ENCODE assay signal across 33 cellular contexts in genomic region chr4:3667258-3667657, GRCh38.
"Had no signal": no experiment of that assay in that cellular context is flagged by ENCODE, and none has a peak within 500 bp of the region (broad histone marks: within the 10 kb centered on the region; RNA-seq: fewer than 3 reads in every experiment).

No MANE protein-coding gene starts in this region.

- FAIRE-seq: astrocyte, frontal cortex, TTC549 had no signal

- H3K27me3 Mint-ChIP-seq: activated CD4-positive, alpha-beta memory T cell treated with anti-CD3 and anti-CD28 coated beads, Interleukin-2, amount 10 ng/mL, durations not matched to agents 7 days and 5 days; activated CD4-positive, alpha-beta T cell treated with anti-CD3 and anti-CD28 coated beads, Interleukin-2, amount 10 ng/mL, durations not matched to agents 7 days and 5 days; activated naive CD8-positive, alpha-beta T cell treated with anti-CD3 and anti-CD28 coated beads, Interleukin-2, amount 10 ng/mL, durations not matched to agents 7 days and 5 days had no signal

- H3K4me3 ChIP-seq: coronary artery, dorsolateral prefrontal cortex had no signal

- H3K27me3 ChIP-seq: dorsolateral prefrontal cortex had no signal

- DNase-seq: activated CD4-positive, alpha-beta memory T cell treated with anti-CD3 and anti-CD28 coated beads, Interleukin-2, amount 10 ng/mL, durations not matched to agents 7 days and 5 days; activated CD4-positive, alpha-beta T cell treated with anti-CD3 and anti-CD28 coated beads for 1 hour; activated CD4-positive, alpha-beta T cell treated with anti-CD3 and anti-CD28 coated beads for 4 hours; activated CD4-positive, alpha-beta T cell treated with anti-CD3 and anti-CD28 coated beads, Interleukin-2, amount 10 ng/mL, durations not matched to agents 7 days and 5 days; activated CD4-positive, alpha-beta T cell treated with anti-CD3 and anti-CD28 coated beads, Interleukin-2, amount 50 U/mL, for 4 hours; activated CD8-positive, alpha-beta memory T cell treated with anti-CD3 and anti-CD28 coated beads, Interleukin-2, amount 50 U/mL, for 48 hours; activated gamma-delta T cell; activated naive CD4-positive, alpha-beta T cell; activated naive CD4-positive, alpha-beta T cell treated with anti-CD3 and anti-CD28 coated beads, Interleukin-2, amount 10 ng/mL, durations not matched to agents 7 days and 5 days; activated naive CD8-positive, alpha-beta T cell treated with anti-CD3 and anti-CD28 coated beads, Interleukin-2, amount 10 ng/mL, durations not matched to agents 7 days and 5 days; activated T-cell treated with anti-CD3 and anti-CD28 coated beads for 4 hours; activated T-cell treated with anti-CD3 and anti-CD28 coated beads, Interleukin-2, amount 50 U/mL, for 24 hours; activated T-cell treated with anti-CD3 and anti-CD28 coated beads, Interleukin-2, amount 50 U/mL, for 72 hours; anterior cingulate cortex; brain microvascular endothelial cell; dorsolateral prefrontal cortex; effector memory CD4-positive, alpha-beta T cell; endodermal cell; foreskin fibroblast; T-helper 1 cell; T-helper 17 cell; T1000 had no signal

- ATAC-seq: activated naive CD4-positive, alpha-beta T cell treated with anti-CD3 and anti-CD28 coated beads, Interleukin-2, amount 50 U/mL, for 72 hours; activated T-cell treated with anti-CD3 and anti-CD28 coated beads, Interleukin-2, amount 50 U/mL, for 72 hours; esophagus mucosa; T-helper 17 cell; WTC11 had no signal

- H3K27ac ChIP-seq: brain microvascular endothelial cell, coronary artery, dorsolateral prefrontal cortex, VCaP had no signal

- H3K36me3 Mint-ChIP-seq: activated naive CD4-positive, alpha-beta T cell treated with anti-CD3 and anti-CD28 coated beads, Interleukin-2, amount 10 ng/mL, durations not matched to agents 7 days and 5 days; activated naive CD8-positive, alpha-beta T cell treated with anti-CD3 and anti-CD28 coated beads, Interleukin-2, amount 10 ng/mL, durations not matched to agents 7 days and 5 days had no signal

- H3K4me3 Mint-ChIP-seq: activated CD4-positive, alpha-beta memory T cell treated with anti-CD3 and anti-CD28 coated beads, Interleukin-2, amount 10 ng/mL, durations not matched to agents 7 days and 5 days; activated CD4-positive, alpha-beta T cell treated with anti-CD3 and anti-CD28 coated beads, Interleukin-2, amount 10 ng/mL, durations not matched to agents 7 days and 5 days; activated naive CD4-positive, alpha-beta T cell treated with anti-CD3 and anti-CD28 coated beads, Interleukin-2, amount 10 ng/mL, durations not matched to agents 7 days and 5 days; activated naive CD8-positive, alpha-beta T cell treated with anti-CD3 and anti-CD28 coated beads, Interleukin-2, amount 10 ng/mL, durations not matched to agents 7 days and 5 days; activated T-cell treated with anti-CD3 and anti-CD28 coated beads, Interleukin-2, amount 50 U/mL, for 24 hours; activated T-cell treated with anti-CD3 and anti-CD28 coated beads, Interleukin-2, amount 50 U/mL, for 72 hours; central memory CD8-positive, alpha-beta T cell; dendritic cell treated with granulocyte-macrophage colony-stimulating factor and Interleukin-4, amounts not matched to agents 40 ng/mL and 50 ng/mL, for 4 days; endodermal cell; T-helper 17 cell; T-helper 2 cell treated with Interferon-gamma antibody and Interleukin-4, amounts not matched to agents 5 μg/mL and 100 μg/mL, for 36 hours; WTC11 had no signal

- H3K36me3 ChIP-seq: brain microvascular endothelial cell had no signal

- H3K27ac Mint-ChIP-seq: activated CD4-positive, alpha-beta memory T cell treated with anti-CD3 and anti-CD28 coated beads, Interleukin-2, amount 10 ng/mL, durations not matched to agents 7 days and 5 days; activated CD4-positive, alpha-beta T cell treated with anti-CD3 and anti-CD28 coated beads, Interleukin-2, amount 10 ng/mL, durations not matched to agents 7 days and 5 days; activated naive CD4-positive, alpha-beta T cell treated with anti-CD3 and anti-CD28 coated beads, Interleukin-2, amount 10 ng/mL, durations not matched to agents 7 days and 5 days; activated naive CD4-positive, alpha-beta T cell treated with anti-CD3 and anti-CD28 coated beads, Interleukin-2, amount 50 U/mL, for 72 hours; activated naive CD8-positive, alpha-beta T cell treated with anti-CD3 and anti-CD28 coated beads, Interleukin-2, amount 10 ng/mL, durations not matched to agents 7 days and 5 days; activated T-cell treated with anti-CD3 and anti-CD28 coated beads, Interleukin-2, amount 50 U/mL, for 24 hours; activated T-cell treated with anti-CD3 and anti-CD28 coated beads, Interleukin-2, amount 50 U/mL, for 72 hours; dendritic cell treated with granulocyte-macrophage colony-stimulating factor and Interleukin-4, amounts not matched to agents 40 ng/mL and 50 ng/mL, for 4 days; endodermal cell; T-helper 17 cell; T-helper 2 cell treated with Interferon-gamma antibody and Interleukin-4, amounts not matched to agents 5 μg/mL and 100 μg/mL, for 36 hours; WTC11 had no signal

- H3K4me1 Mint-ChIP-seq: activated CD4-positive, alpha-beta memory T cell treated with anti-CD3 and anti-CD28 coated beads, Interleukin-2, amount 10 ng/mL, durations not matched to agents 7 days and 5 days; activated CD4-positive, alpha-beta T cell treated with anti-CD3 and anti-CD28 coated beads, Interleukin-2, amount 10 ng/mL, durations not matched to agents 7 days and 5 days; activated naive CD4-positive, alpha-beta T cell treated with anti-CD3 and anti-CD28 coated beads, Interleukin-2, amount 10 ng/mL, durations not matched to agents 7 days and 5 days; activated naive CD8-positive, alpha-beta T cell treated with anti-CD3 and anti-CD28 coated beads, Interleukin-2, amount 10 ng/mL, durations not matched to agents 7 days and 5 days; central memory CD8-positive, alpha-beta T cell; T-helper 17 cell; WTC11 had no signal

- H3K9me3 Mint-ChIP-seq: central memory CD8-positive, alpha-beta T cell; T-helper 2 cell treated with Interferon-gamma antibody and Interleukin-4, amounts not matched to agents 5 μg/mL and 100 μg/mL, for 36 hours had no signal
